ENCODE assay signal across 9 cellular contexts in the genomic region with DNA sequence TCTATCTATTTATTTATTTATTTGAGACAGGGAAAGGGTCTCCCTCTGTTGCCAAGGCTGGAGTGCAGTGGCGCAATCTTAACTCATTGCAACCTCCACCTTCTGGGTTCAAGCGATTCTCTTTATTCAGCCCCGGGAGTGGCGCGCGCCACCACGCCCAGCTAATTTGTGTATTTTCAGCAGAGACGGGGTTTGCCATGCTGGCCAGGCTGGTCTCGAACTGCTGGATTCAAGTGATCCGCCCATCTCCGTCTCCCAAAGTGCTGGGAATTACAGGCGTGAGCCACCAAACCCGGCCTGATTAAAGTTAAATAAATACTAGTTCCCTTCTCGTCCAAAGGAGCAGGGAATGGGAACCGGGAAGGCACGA. TPM values are rescaled to one million over a fixed set of nuclear protein-coding genes. Genes with fewer than 3 reads are reported as not detected.
DNase-seq lines count a peak whose midpoint lies in the region; ATAC-seq and TF ChIP-seq lines count a peak whose summit lies in the region.
"Had no signal": no experiment of that assay in that cellular context is flagged by ENCODE, and none has a peak within 500 bp of the region (broad histone marks: within the 10 kb centered on the region; RNA-seq: fewer than 3 reads in every experiment).

No MANE protein-coding gene starts in this region.

- CTCF ChIA-PET in A673 (lab: Charles Lee): interaction anchor here (0.6 to 1.6 kb wide), 3 partner anchors 9 to 175 kb away, joined by 3 to 6 read pairs (median 3); no protein-coding TSS in a partner anchor

- intact Hi-C loops in A673 (cut with micrococcal nuclease; ENCODE audit: unreplicated experiment): loop anchor here (2.0 to 5.0 kb wide), 2 partner anchors 103 to 452 kb away; a partner anchor contains a TSS

- no peaks in the 10 kb centered on the region for H3K9me3 Mint-ChIP-seq in IgD-negative memory B cell

- H3K27ac Mint-ChIP-seq in IgD-negative memory B cell: peak overlapping the region; percentile 96 to 100 (median 99)

- no TSS peak for BruUV-seq in A673 (replicated peaks; lab: Mats Ljungman, UMichigan)

- no peaks in the 10 kb centered on the region for H3K27me3 ChIP-seq in A673 (replicated peaks; ENCODE audit: insufficient read depth, low read depth, low read length, poor library complexity)
- H3K27me3 ChIP-seq in mucosa of stomach (ENCODE audit: control insufficient read depth, insufficient read depth, low read length): no peaks in the 10 kb centered on the region

- POLR2A ChIA-PET in A673 (lab: Charles Lee; ENCODE audit: low non-redundant PET): no interaction called here

- peaks cover 18 to 26% (median 20%) of the 10 kb centered on the region in 3 donors for H3K4me1 Mint-ChIP-seq in IgD-negative memory B cell

- H3K4me3 Mint-ChIP-seq in IgD-negative memory B cell: peak overlapping the region; percentile 94 to 100 (median 100)

- ATAC-seq in GM21423 (IDR thresholded peaks at IDR 0.05; ENCODE audit: unreplicated experiment) (no peak), GM21723 (IDR thresholded peaks at IDR 0.05; ENCODE audit: unreplicated experiment) (no peak)

- no peaks in the 10 kb centered on the region for H3K27me3 Mint-ChIP-seq in IgD-negative memory B cell

- H3K4me3 ChIP-seq in A673 (ENCODE audit: low read depth, low read length, poor library complexity, severe bottlenecking) (peak overlapping the region; percentile 97), mucosa of stomach (ENCODE audit: low read length) (no peak overlapping the region)

- H3K27ac ChIP-seq in A673 (ENCODE audit: low read depth, low read length, poor library complexity, severe bottlenecking): peak overlapping the region; percentile 91
- peak overlapping the region; percentile 99 for H3K27ac ChIP-seq in caudate nucleus (ENCODE audit: low read depth, low read length)

- H3K9ac ChIP-seq in mucosa of stomach (ENCODE audit: low read length): peak overlapping the region; percentile 62

- TF ChIP-seq CTCF in A673 (conservative IDR thresholded peaks at IDR 0.05; ENCODE audit: low read depth, low read length): no peak

- H3K36me3 Mint-ChIP-seq in IgD-negative memory B cell: no peaks in the 10 kb centered on the region

- H3K4me1 ChIP-seq in A673 (ENCODE audit: insufficient read depth, low read length, poor library complexity, severe bottlenecking): peaks cover 37% of the 10 kb centered on the region
- peaks cover 43% of the 10 kb centered on the region for H3K4me1 ChIP-seq in mucosa of stomach (ENCODE audit: control insufficient read depth, insufficient read depth, low read length)

- DNase-seq in A673 (ENCODE audit: low spot score) (no peak), caudate nucleus (lab: John Stamatoyannopoulos, UW) (no peak), UCSD-AML1 (lab: John Stamatoyannopoulos, UW; ENCODE audit: unreplicated experiment) (no peak), T1000 (lab: John Stamatoyannopoulos, UW) (no peak)

- H3K9me3 ChIP-seq in A673 (ENCODE audit: low read depth, low read length, poor library complexity, severe bottlenecking) (no peaks in the 10 kb centered on the region), mucosa of stomach (ENCODE audit: control insufficient read depth, low read length) (no peaks in the 10 kb centered on the region)

- H3K36me3 ChIP-seq in A673 (ENCODE audit: insufficient read depth, low read length, poor library complexity, severe bottlenecking) (no peaks in the 10 kb centered on the region), mucosa of stomach (ENCODE audit: control insufficient read depth, insufficient read depth, low read length) (no peaks in the 10 kb centered on the region)

RNA-seq across cellular contexts. Expression of a gene that starts 4.2 kb away (rescaled TPM):
- 72.3 and 77.4 TPM in 2 replicates for total RNA-seq in A673 (2021)
- polyA plus RNA-seq in IgD-negative memory B cell: 16.2 TPM

RNA-seq across cellular contexts. Expression of a gene that starts 13.4 kb away (rescaled TPM):
- 0.09 TPM in 1 of 2 replicates, not detected in the other for total RNA-seq in A673 (2021)
- polyA plus RNA-seq in IgD-negative memory B cell: 1.3 TPM

RNA-seq across cellular contexts. Expression of a gene that starts 23.5 kb away (rescaled TPM):
- total RNA-seq in A673 (2021): not detected in 2 replicates
- polyA plus RNA-seq in IgD-negative memory B cell: 0.28 TPM
- total RNA-seq: activated CD8-positive, alpha-beta memory T cell treated with anti-CD3 and anti-CD28 coated beads for 36 hours had no signal

RNA-seq across cellular contexts. Expression of a gene that starts 38.8 kb away (rescaled TPM):
- total RNA-seq in A673 (2021): not detected in 2 replicates
- polyA plus RNA-seq in IgD-negative memory B cell: 0.18 TPM
- total RNA-seq: activated CD8-positive, alpha-beta memory T cell treated with anti-CD3 and anti-CD28 coated beads for 36 hours had no signal
